8 cellular contexts compared by ENCODE assay signal in the genomic region with DNA sequence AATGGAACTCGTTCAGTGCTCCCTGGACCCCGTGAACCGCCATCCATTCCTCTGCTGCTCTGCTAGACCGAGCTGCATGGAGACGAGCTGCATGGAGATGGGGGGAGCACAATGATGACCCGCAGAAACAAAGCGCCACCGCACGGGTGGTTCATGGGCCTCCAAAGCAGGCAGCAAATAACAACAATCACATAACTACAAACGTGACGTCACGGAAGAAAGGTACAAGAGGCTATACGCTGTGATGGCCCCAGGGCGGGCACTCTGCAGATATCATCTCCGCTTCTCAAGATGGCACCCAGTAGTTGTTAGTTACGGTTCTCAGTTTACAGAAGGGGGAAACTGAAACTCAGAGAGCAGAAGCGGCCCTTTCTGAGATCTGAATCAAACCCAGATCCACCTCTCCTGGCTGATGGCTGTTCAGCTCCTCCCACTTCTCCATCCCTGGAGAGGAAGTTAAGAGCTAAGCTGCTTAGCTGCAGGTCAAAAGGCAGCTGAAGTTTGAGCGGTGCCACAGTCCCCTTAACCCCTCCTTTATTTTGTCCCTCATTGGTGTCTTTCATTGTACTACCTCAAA. TPM values are rescaled to one million over a fixed set of nuclear protein-coding genes. Genes with fewer than 3 reads are reported as not detected.
A peak's percentile ranks its signal among the peaks of the same experiment; 100 is the strongest.
DNase-seq lines count a peak whose midpoint lies in the region; ATAC-seq and TF ChIP-seq lines count a peak whose summit lies in the region.

No MANE protein-coding gene starts in this region.

- peak overlapping the region in 1 of 3 donors; percentile 94 for H3K4me3 ChIP-seq in breast epithelium
- H3K4me3 ChIP-seq in PC-3 (ENCODE audit: low read length), result peak overlapping the region; percentile 94
- H3K4me3 ChIP-seq in coronary artery, result peak overlapping the region; percentile 98
- no peak overlapping the region for H3K4me3 ChIP-seq in smooth muscle cell

- no peak overlapping the region for H3K27ac ChIP-seq in breast epithelium
- no peak overlapping the region for H3K27ac ChIP-seq in PC-3 (ENCODE audit: low read length)
- no peak overlapping the region for H3K27ac ChIP-seq in coronary artery
- H3K27ac ChIP-seq in smooth muscle cell (ENCODE audit: low read depth), result no peak overlapping the region

- H3K9ac ChIP-seq in PC-3 (ENCODE audit: low read length), result no peak overlapping the region
- no peak overlapping the region for H3K9ac ChIP-seq in smooth muscle cell (ENCODE audit: low read depth)

- H3K27me3 ChIP-seq in breast epithelium (no peaks in the 10 kb centered on the region), PC-3 (ENCODE audit: low read length) (no peaks in the 10 kb centered on the region), smooth muscle cell (ENCODE audit: low read depth) (no peaks in the 10 kb centered on the region)

- H3K36me3 Mint-ChIP-seq in MCF 10A (ENCODE audit: insufficient read depth, unreplicated experiment), result peaks cover 57% of the 10 kb centered on the region

- H3K27ac Mint-ChIP-seq in MCF 10A (ENCODE audit: low read depth, unreplicated experiment), result peak overlapping the region; percentile 96

- H3K9me3 ChIP-seq in breast epithelium, result no peaks in the 10 kb centered on the region
- no peaks in the 10 kb centered on the region for H3K9me3 ChIP-seq in PC-3 (ENCODE audit: low read length)
- H3K9me3 ChIP-seq in smooth muscle cell (replicated peaks; ENCODE audit: low read depth), result no peaks in the 10 kb centered on the region

- TF ChIP-seq CTCF in MCF 10A (IDR thresholded peaks at IDR 0.05; ENCODE audit: unreplicated experiment) (no peak), breast epithelium (IDR thresholded peaks at IDR 0.05) (no peak), PC-3 (conservative IDR thresholded peaks at IDR 0.05; ENCODE audit: low read depth, low read length) (no peak), coronary artery (IDR thresholded peaks at IDR 0.05) (no peak), smooth muscle cell (IDR thresholded peaks at IDR 0.05; ENCODE audit: borderline replicate concordance, insufficient read depth, poor library complexity, severe bottlenecking) (no peak)

- peaks cover 16% of the 10 kb centered on the region for H3K4me1 Mint-ChIP-seq in MCF 10A (ENCODE audit: insufficient read depth, unreplicated experiment)

- no peaks in the 10 kb centered on the region for H3K9me3 Mint-ChIP-seq in MCF 10A (ENCODE audit: unreplicated experiment)

- intact Hi-C loops in MCF 10A (cut with micrococcal nuclease) (loop anchor here (10.0 kb wide), 1 partner anchor 203 kb away; the partner anchor contains the start of gene ZNF253), breast epithelium (cut with DNase I; ENCODE audit: low total_unique reads) (no loop called here), PC-3 (cut with micrococcal nuclease) (no loop called here)

- no peaks in the 10 kb centered on the region for H3F3A ChIP-seq in PC-3 (ENCODE audit: low read length, unreplicated experiment)
- no peaks in the 10 kb centered on the region for H3F3A ChIP-seq in smooth muscle cell (ENCODE audit: low read depth)

- H3K36me3 ChIP-seq in breast epithelium, result no peaks in the 10 kb centered on the region
- peaks cover 27% of the 10 kb centered on the region for H3K36me3 ChIP-seq in PC-3 (ENCODE audit: low read depth, low read length)
- H3K36me3 ChIP-seq in smooth muscle cell (ENCODE audit: low read depth), result no peaks in the 10 kb centered on the region

- H3K4me2 ChIP-seq in PC-3 (ENCODE audit: low read length) (peak overlapping the region; percentile 98), smooth muscle cell (peak overlapping the region; percentile 95)

- 0 out of 2 replicates have a peak, but pooled peaks cover 7% of the 10 kb centered on the region for H4K20me1 ChIP-seq in PC-3 (ENCODE audit: low read length)
- peaks cover 31% of the 10 kb centered on the region for H4K20me1 ChIP-seq in smooth muscle cell (ENCODE audit: low read depth)

- WGBS in smooth muscle cell (ENCODE audit: low lambda C conversion rate), result 87% methylated on average over 18 of the region's 18 CpGs

- peak overlapping the region; percentile 79 for H3K4me3 Mint-ChIP-seq in MCF 10A (ENCODE audit: unreplicated experiment)

- no peaks in the 10 kb centered on the region for H3K9me2 ChIP-seq in PC-3 (replicated peaks; ENCODE audit: low read length)

- H3K79me2 ChIP-seq in PC-3 (ENCODE audit: low read length) (peaks cover 35% of the 10 kb centered on the region), smooth muscle cell (ENCODE audit: low read depth) (peaks cover 34% of the 10 kb centered on the region)

- TF ChIP-seq POLR2A in breast epithelium (IDR thresholded peaks at IDR 0.05), result no peak

- H3K4me1 ChIP-seq in breast epithelium, result peaks cover 10 to 11% of the 10 kb centered on the region in 2 donors
- peaks cover 11% of the 10 kb centered on the region for H3K4me1 ChIP-seq in PC-3 (ENCODE audit: insufficient read depth, low read length)
- H3K4me1 ChIP-seq in smooth muscle cell (ENCODE audit: low read depth), result peaks cover 15% of the 10 kb centered on the region

- no TSS peak for BruUV-seq in MCF 10A (replicated peaks; lab: Mats Ljungman, UMichigan)
- BruUV-seq in PC-3 (replicated peaks; lab: Mats Ljungman, UMichigan), result no TSS peak

- CTCF ChIA-PET in MCF 10A (lab: Yijun Ruan, JAX), result interaction anchor here (0.5 to 2.0 kb wide), 7 partner anchors 11 to 370 kb away, joined by 3 to 19 read pairs (median 3); partner anchors contain the start of genes GMIP and ZNF506
- CTCF ChIA-PET in PC-3 (lab: Charles Lee), result no interaction called here

- ATAC-seq in HG02798 (IDR thresholded peaks at IDR 0.05; ENCODE audit: poor library complexity, unreplicated experiment), result peak; percentile 39
- ATAC-seq in PC-3, result no peak
- no peak for ATAC-seq in HG02840 (IDR thresholded peaks at IDR 0.05; ENCODE audit: low FRiP score, unreplicated experiment)
- no peak for ATAC-seq in GM19455 (IDR thresholded peaks at IDR 0.05; ENCODE audit: unreplicated experiment)

- POLR2A ChIA-PET in MCF 10A (lab: Yijun Ruan, JAX), result interaction anchor here (0.8 to 2.8 kb wide), 4 partner anchors 8 to 114 kb away, joined by 4 to 17 read pairs (median 5); partner anchors contain the start of genes GMIP and ZNF14
- POLR2A ChIA-PET in PC-3 (lab: Charles Lee; ENCODE audit: unreplicated experiment), result no interaction called here

- H2AFZ ChIP-seq in PC-3 (ENCODE audit: low read length) (no peak overlapping the region), smooth muscle cell (ENCODE audit: low read depth) (no peak overlapping the region)

- DNase-seq in MCF 10A (ENCODE audit: unreplicated experiment), result no peak
- DNase-seq in breast epithelium (ENCODE audit: low spot score in 2 of 2), result no peak
- no peak for DNase-seq in PC-3
- DNase-seq in coronary artery (ENCODE audit: low spot score), result no peak
- DNase-seq in smooth muscle cell (lab: John Stamatoyannopoulos, UW; ENCODE audit: unreplicated experiment), result no peak

- no peaks in the 10 kb centered on the region for H3K27me3 Mint-ChIP-seq in MCF 10A (ENCODE audit: insufficient read depth, unreplicated experiment)

RNA-seq across cellular contexts. Expression of gene ATP13A1, which starts 1.7 kb away (rescaled TPM):
- total RNA-seq in MCF 10A (2022) (63.9 and 67.2 TPM in 2 replicates), breast epithelium (100 to 1,000 TPM; 155 to 222 (median 189) TPM), PC-3 (2014; rRNA removed) (48.5 and 58.2 TPM in 2 replicates), smooth muscle cell (48.1 and 51.7 TPM in 2 replicates)
- 51.4 and 57.3 TPM in 2 replicates for polyA plus RNA-seq in smooth muscle cell

RNA-seq across cellular contexts. Expression of gene ZNF101, which starts 6.9 kb away (rescaled TPM):
- 8.6 and 9.2 TPM in 2 replicates for total RNA-seq in MCF 10A (2022)
- 10 to 100 TPM in 2 of 3 donors, 1 to 10 TPM in 1; 4.8 to 32.8 (median 16.7) TPM for total RNA-seq in breast epithelium
- total RNA-seq in PC-3 (2014; rRNA removed), result 11.0 and 11.3 TPM in 2 replicates
- 5.4 and 6.6 TPM in 2 replicates for total RNA-seq in smooth muscle cell
- 0.83 and 2.8 TPM in 2 replicates for polyA plus RNA-seq in smooth muscle cell

RNA-seq across cellular contexts. Expression of gene GMIP, which starts 18.3 kb away (rescaled TPM):
- total RNA-seq in MCF 10A (2022), result 9.1 and 10.1 TPM in 2 replicates
- 10 to 100 TPM in 1 of 3 donors, 1 to 10 TPM in 2; 7.9 to 10.4 (median 8.5) TPM for total RNA-seq in breast epithelium
- 6.3 and 11.1 TPM in 2 replicates for total RNA-seq in PC-3 (2014; rRNA removed)
- 3.9 and 8.0 TPM in 2 replicates for total RNA-seq in smooth muscle cell
- polyA plus RNA-seq in smooth muscle cell, result 19.5 and 19.8 TPM in 2 replicates

RNA-seq across cellular contexts. Expression of gene LPAR2, which starts 33.7 kb away (rescaled TPM):
- total RNA-seq in MCF 10A (2022) (15.5 and 17.4 TPM in 2 replicates), breast epithelium (10 to 100 TPM in 2 of 3 donors, 1 to 10 TPM in 1; 3.2 to 17.1 (median 16.4) TPM), PC-3 (2014; rRNA removed) (26.6 and 31.0 TPM in 2 replicates), smooth muscle cell (13.2 and 15.1 TPM in 2 replicates)
- polyA plus RNA-seq in smooth muscle cell, result 20.1 and 24.5 TPM in 2 replicates

RNA-seq across cellular contexts. Expression of gene PBX4, which starts 43.3 kb away (rescaled TPM):
- 0.30 TPM in 1 of 2 replicates, not detected in the other for total RNA-seq in MCF 10A (2022)
- 1 to 10 TPM; 3.4 to 5.9 (median 5.6) TPM for total RNA-seq in breast epithelium
- 6.9 TPM in 2 replicates for total RNA-seq in PC-3 (2014; rRNA removed)
- 2.5 TPM in 1 of 2 replicates, not detected in the other for total RNA-seq in smooth muscle cell
- 1.7 and 4.5 TPM in 2 replicates for polyA plus RNA-seq in smooth muscle cell
